ENCODE assay signal across 34 cellular contexts in genomic region chr20:62329389-62330377, GRCh38.
"Had no signal": no experiment of that assay in that cellular context is flagged by ENCODE, and none has a peak within 500 bp of the region (broad histone marks: within the 10 kb centered on the region; RNA-seq: fewer than 3 reads in every experiment).

No MANE protein-coding gene starts in this region.

- H3K27me3 Mint-ChIP-seq: activated CD4-positive, alpha-beta memory T cell treated with anti-CD3 and anti-CD28 coated beads for 36 hours; activated CD4-positive, alpha-beta T cell treated with anti-CD3 and anti-CD28 coated beads, Interleukin-2, amount 10 ng/mL, durations not matched to agents 24 days and 14 days; activated naive CD4-positive, alpha-beta T cell treated with anti-CD3 and anti-CD28 coated beads, Interleukin-2, amount 10 ng/mL, durations not matched to agents 7 days and 5 days; activated naive CD8-positive, alpha-beta T cell treated with anti-CD3 and anti-CD28 coated beads, Interleukin-2, amount 10 ng/mL, durations not matched to agents 7 days and 5 days; activated T-cell treated with anti-CD3 and anti-CD28 coated beads, Interleukin-2, amount 50 U/mL, for 24 hours; brain; progenitor cell of endocrine pancreas; stimulated activated naive CD8-positive, alpha-beta T cell treated with anti-CD3 and anti-CD28 coated beads, Interleukin-15, Interleukin-2, amounts not matched to agents 100 ng/mL and 50 ng/mL, for 24 hours had no signal

- H3K4me1 Mint-ChIP-seq: activated CD4-positive, alpha-beta T cell treated with anti-CD3 and anti-CD28 coated beads, Interleukin-2, amount 10 ng/mL, durations not matched to agents 24 days and 14 days; activated naive CD4-positive, alpha-beta T cell treated with anti-CD3 and anti-CD28 coated beads, Interleukin-2, amount 10 ng/mL, durations not matched to agents 7 days and 5 days; brain; natural killer cell; neural progenitor cell; stimulated activated effector memory CD8-positive, alpha-beta T cell treated with anti-CD3 and anti-CD28 coated beads, Interleukin-12 subunit alpha, Interleukin-12 subunit beta, amount 100 ng/mL, for 72 hours had no signal

- H3K9me3 Mint-ChIP-seq: activated CD4-positive, alpha-beta memory T cell treated with anti-CD3 and anti-CD28 coated beads for 36 hours; activated CD4-positive, alpha-beta T cell treated with anti-CD3 and anti-CD28 coated beads, Interleukin-2, amount 10 ng/mL, durations not matched to agents 24 days and 14 days; activated naive CD4-positive, alpha-beta T cell treated with anti-CD3 and anti-CD28 coated beads, Interleukin-2, amount 10 ng/mL, durations not matched to agents 7 days and 5 days; activated naive CD8-positive, alpha-beta T cell treated with anti-CD3 and anti-CD28 coated beads, Interleukin-2, amount 10 ng/mL, durations not matched to agents 7 days and 5 days; activated T-cell treated with anti-CD3 and anti-CD28 coated beads, Interleukin-2, amount 50 U/mL, for 24 hours; brain; natural killer cell; neural progenitor cell; stimulated activated effector memory CD8-positive, alpha-beta T cell treated with anti-CD3 and anti-CD28 coated beads, Interleukin-12 subunit alpha, Interleukin-12 subunit beta, amount 100 ng/mL, for 72 hours; stimulated activated naive CD8-positive, alpha-beta T cell treated with anti-CD3 and anti-CD28 coated beads, Interleukin-15, Interleukin-2, amounts not matched to agents 100 ng/mL and 50 ng/mL, for 24 hours had no signal

- H3K4me2 ChIP-seq: hepatocyte, neural progenitor cell had no signal

- H3K27ac Mint-ChIP-seq: activated CD4-positive, alpha-beta memory T cell treated with anti-CD3 and anti-CD28 coated beads for 36 hours; activated CD4-positive, alpha-beta T cell treated with anti-CD3 and anti-CD28 coated beads, Interleukin-2, amount 10 ng/mL, durations not matched to agents 24 days and 14 days; activated naive CD4-positive, alpha-beta T cell treated with anti-CD3 and anti-CD28 coated beads, Interleukin-2, amount 10 ng/mL, durations not matched to agents 7 days and 5 days; activated naive CD8-positive, alpha-beta T cell treated with anti-CD3 and anti-CD28 coated beads, Interleukin-2, amount 10 ng/mL, durations not matched to agents 7 days and 5 days; activated T-cell treated with anti-CD3 and anti-CD28 coated beads, Interleukin-2, amount 50 U/mL, for 24 hours; brain; natural killer cell; neural progenitor cell; progenitor cell of endocrine pancreas; stimulated activated effector memory CD8-positive, alpha-beta T cell treated with anti-CD3 and anti-CD28 coated beads, Interleukin-12 subunit alpha, Interleukin-12 subunit beta, amount 100 ng/mL, for 72 hours; stimulated activated naive CD8-positive, alpha-beta T cell treated with anti-CD3 and anti-CD28 coated beads, Interleukin-15, Interleukin-2, amounts not matched to agents 100 ng/mL and 50 ng/mL, for 24 hours had no signal

- H3K9me3 ChIP-seq: ascending aorta, colonic mucosa, esophagus squamous epithelium, left ventricle myocardium inferior, thyroid gland, upper lobe of left lung had no signal

- H3K4me1 ChIP-seq: ascending aorta, colonic mucosa, left ventricle myocardium inferior, neural progenitor cell, thyroid gland, upper lobe of left lung had no signal

- H3K36me3 Mint-ChIP-seq: activated CD4-positive, alpha-beta memory T cell treated with anti-CD3 and anti-CD28 coated beads for 36 hours; activated naive CD4-positive, alpha-beta T cell treated with anti-CD3 and anti-CD28 coated beads, Interleukin-2, amount 10 ng/mL, durations not matched to agents 7 days and 5 days; activated naive CD8-positive, alpha-beta T cell treated with anti-CD3 and anti-CD28 coated beads, Interleukin-2, amount 10 ng/mL, durations not matched to agents 7 days and 5 days; natural killer cell; stimulated activated effector memory CD8-positive, alpha-beta T cell treated with anti-CD3 and anti-CD28 coated beads, Interleukin-12 subunit alpha, Interleukin-12 subunit beta, amount 100 ng/mL, for 72 hours had no signal

- H3K27me3 ChIP-seq: ascending aorta, cardiac muscle cell, colonic mucosa, esophagus squamous epithelium, hepatocyte, neural progenitor cell, thyroid gland, upper lobe of left lung had no signal

- H3K9ac ChIP-seq: neural progenitor cell had no signal

- H3K4me3 ChIP-seq: ascending aorta, cardiac muscle cell, colonic mucosa, esophagus squamous epithelium, hepatocyte, left ventricle myocardium inferior, lung, neural progenitor cell, skin epidermis, thyroid gland, upper lobe of left lung had no signal

- H3K4me3 Mint-ChIP-seq: activated CD4-positive, alpha-beta memory T cell treated with anti-CD3 and anti-CD28 coated beads for 36 hours; activated CD4-positive, alpha-beta T cell treated with anti-CD3 and anti-CD28 coated beads, Interleukin-2, amount 10 ng/mL, durations not matched to agents 24 days and 14 days; activated naive CD4-positive, alpha-beta T cell treated with anti-CD3 and anti-CD28 coated beads, Interleukin-2, amount 10 ng/mL, durations not matched to agents 7 days and 5 days; activated naive CD8-positive, alpha-beta T cell treated with anti-CD3 and anti-CD28 coated beads, Interleukin-2, amount 10 ng/mL, durations not matched to agents 7 days and 5 days; activated T-cell treated with anti-CD3 and anti-CD28 coated beads, Interleukin-2, amount 50 U/mL, for 24 hours; brain; natural killer cell; neural progenitor cell; stimulated activated effector memory CD8-positive, alpha-beta T cell treated with anti-CD3 and anti-CD28 coated beads, Interleukin-12 subunit alpha, Interleukin-12 subunit beta, amount 100 ng/mL, for 72 hours; stimulated activated naive CD8-positive, alpha-beta T cell treated with anti-CD3 and anti-CD28 coated beads, Interleukin-15, Interleukin-2, amounts not matched to agents 100 ng/mL and 50 ng/mL, for 24 hours had no signal

- H2AFZ ChIP-seq: hepatocyte, neural progenitor cell had no signal

- H3K36me3 ChIP-seq: colonic mucosa had no signal

- DNase-seq: activated CD4-positive, alpha-beta memory T cell treated with anti-CD3 and anti-CD28 coated beads for 36 hours; activated CD4-positive, alpha-beta T cell treated with anti-CD3 and anti-CD28 coated beads, Interleukin-2, amount 10 ng/mL, durations not matched to agents 24 days and 14 days; activated CD4-positive, CD25-positive, alpha-beta regulatory T cell treated with anti-CD3 and anti-CD28 coated beads, Interleukin-2, amount 50 U/mL, for 72 hours; activated CD8-positive, alpha-beta memory T cell treated with anti-CD3 and anti-CD28 coated beads, Interleukin-2, amount 50 U/mL, for 48 hours; activated gamma-delta T cell; activated naive CD4-positive, alpha-beta T cell treated with anti-CD3 and anti-CD28 coated beads, Interleukin-2, amount 10 ng/mL, durations not matched to agents 7 days and 5 days; activated naive CD8-positive, alpha-beta T cell treated with anti-CD3 and anti-CD28 coated beads, Interleukin-2, amount 10 ng/mL, durations not matched to agents 7 days and 5 days; activated T-cell treated with anti-CD3 and anti-CD28 coated beads, Interleukin-2, amount 50 U/mL, for 24 hours; cerebellar nuclear complex; colonic mucosa; effector CD8-positive, alpha-beta T cell; esophagus squamous epithelium; islet precursor cell; left ventricle myocardium inferior; mesendoderm; natural killer cell; stimulated activated CD4-positive, alpha-beta T cell treated with anti-CD3 and anti-CD28 coated beads, Interleukin-12 subunit alpha, Interleukin-12 subunit beta, amount 100 ng/mL, for 4 hours; stimulated activated CD4-positive, alpha-beta T cell treated with anti-CD3 and anti-CD28 coated beads, Interleukin-4, amount 100 ng/mL, for 1 hour; substantia nigra; T-helper 2 cell; thyroid gland had no signal

- H3K27ac ChIP-seq: ascending aorta, cardiac muscle cell, colonic mucosa, epithelial cell of prostate, hepatocyte, left ventricle myocardium inferior, neural progenitor cell, skin epidermis, thyroid gland, upper lobe of left lung had no signal

- ATAC-seq: natural killer cell; sciatic nerve; stimulated activated effector memory CD8-positive, alpha-beta T cell treated with anti-CD3 and anti-CD28 coated beads, Interleukin-12 subunit alpha, Interleukin-12 subunit beta, amount 100 ng/mL, for 72 hours had no signal
